1 cellular context compared by ENCODE assay signal in the genomic region with DNA sequence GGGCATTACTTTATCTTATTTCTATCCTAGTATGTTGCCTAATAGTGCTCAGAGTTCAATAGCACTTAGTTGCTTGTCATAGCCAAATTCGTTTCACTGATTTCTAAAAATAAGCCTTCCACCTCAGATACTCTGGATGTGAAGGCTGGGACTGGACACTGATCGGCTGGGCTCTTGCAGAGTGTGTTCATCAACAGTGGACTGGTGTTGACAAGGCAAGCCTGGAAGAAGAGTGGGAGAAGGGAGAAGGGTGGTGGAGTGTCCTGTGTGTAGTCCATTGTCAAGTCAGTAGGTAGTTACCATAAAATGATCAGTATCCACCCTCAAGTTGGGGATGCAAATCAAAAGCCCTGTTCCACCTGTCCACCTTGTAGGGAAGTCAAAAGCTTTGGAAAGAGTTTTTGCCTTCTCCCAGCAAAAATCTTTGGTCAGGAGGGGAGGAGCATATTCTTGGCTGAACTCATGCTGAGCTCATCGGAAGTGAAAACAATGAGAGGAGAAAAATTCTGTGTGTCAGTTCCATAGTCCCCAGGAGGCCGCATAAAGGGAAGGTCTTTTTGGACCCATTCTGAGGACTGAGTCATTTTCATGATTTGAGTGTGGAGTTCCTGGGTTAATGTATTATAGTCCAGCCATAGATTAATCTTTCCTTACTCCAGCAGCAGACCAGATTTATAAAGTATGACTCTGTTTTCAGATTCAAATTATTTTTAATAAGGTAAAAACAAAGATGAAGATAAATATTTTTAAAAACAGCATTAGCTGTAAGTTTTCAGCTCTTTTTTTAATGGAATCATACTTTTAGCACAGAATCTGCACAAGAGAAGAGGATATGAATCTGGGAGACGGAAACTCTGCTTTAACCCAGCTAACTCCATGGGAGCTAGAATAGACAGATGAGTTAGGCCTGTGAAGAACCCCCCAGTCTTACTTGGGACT.
TF ChIP-seq lines count a peak whose summit lies in the region.

No MANE protein-coding gene starts in this region.

TF ChIP-seq in HEK293, 187 proteins besides CTCF, POLR2A, EP300 and RAD21 (continued from another document):
- no peak for TF ChIP-seq GLI2 (tag by site-specific recombination; IDR thresholded peaks at IDR 0.05; ENCODE audit: borderline replicate concordance, low read depth)
- no peak for TF ChIP-seq ZBTB7A (tag by site-specific recombination; IDR thresholded peaks at IDR 0.05; ENCODE audit: low read depth)
- TF ChIP-seq, protein P1, sequence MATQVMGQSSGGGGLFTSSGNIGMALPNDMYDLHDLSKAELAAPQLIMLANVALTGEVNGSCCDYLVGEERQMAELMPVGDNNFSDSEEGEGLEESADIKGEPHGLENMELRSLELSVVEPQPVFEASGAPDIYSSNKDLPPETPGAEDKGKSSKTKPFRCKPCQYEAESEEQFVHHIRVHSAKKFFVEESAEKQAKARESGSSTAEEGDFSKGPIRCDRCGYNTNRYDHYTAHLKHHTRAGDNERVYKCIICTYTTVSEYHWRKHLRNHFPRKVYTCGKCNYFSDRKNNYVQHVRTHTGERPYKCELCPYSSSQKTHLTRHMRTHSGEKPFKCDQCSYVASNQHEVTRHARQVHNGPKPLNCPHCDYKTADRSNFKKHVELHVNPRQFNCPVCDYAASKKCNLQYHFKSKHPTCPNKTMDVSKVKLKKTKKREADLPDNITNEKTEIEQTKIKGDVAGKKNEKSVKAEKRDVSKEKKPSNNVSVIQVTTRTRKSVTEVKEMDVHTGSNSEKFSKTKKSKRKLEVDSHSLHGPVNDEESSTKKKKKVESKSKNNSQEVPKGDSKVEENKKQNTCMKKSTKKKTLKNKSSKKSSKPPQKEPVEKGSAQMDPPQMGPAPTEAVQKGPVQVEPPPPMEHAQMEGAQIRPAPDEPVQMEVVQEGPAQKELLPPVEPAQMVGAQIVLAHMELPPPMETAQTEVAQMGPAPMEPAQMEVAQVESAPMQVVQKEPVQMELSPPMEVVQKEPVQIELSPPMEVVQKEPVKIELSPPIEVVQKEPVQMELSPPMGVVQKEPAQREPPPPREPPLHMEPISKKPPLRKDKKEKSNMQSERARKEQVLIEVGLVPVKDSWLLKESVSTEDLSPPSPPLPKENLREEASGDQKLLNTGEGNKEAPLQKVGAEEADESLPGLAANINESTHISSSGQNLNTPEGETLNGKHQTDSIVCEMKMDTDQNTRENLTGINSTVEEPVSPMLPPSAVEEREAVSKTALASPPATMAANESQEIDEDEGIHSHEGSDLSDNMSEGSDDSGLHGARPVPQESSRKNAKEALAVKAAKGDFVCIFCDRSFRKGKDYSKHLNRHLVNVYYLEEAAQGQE (tag by site-specific recombination; IDR thresholded peaks at IDR 0.05), result no peak
- no peak for TF ChIP-seq WT1 (tag by site-specific recombination; IDR thresholded peaks at IDR 0.05)
- no peak for TF ChIP-seq ZSCAN18 (tag by site-specific recombination; IDR thresholded peaks at IDR 0.05)
- no peak for TF ChIP-seq ZNF202 (tag by site-specific recombination; IDR thresholded peaks at IDR 0.05; ENCODE audit: borderline replicate concordance)
- no peak for TF ChIP-seq ZNF473 (tag by site-specific recombination; IDR thresholded peaks at IDR 0.05)
- TF ChIP-seq ZIC2 (tag by site-specific recombination; IDR thresholded peaks at IDR 0.05), result peak; percentile 63
- peak; percentile 40; the same call in 1 of the 2 replicates for TF ChIP-seq ZBTB48 (tag by site-specific recombination; IDR thresholded peaks at IDR 0.05)
- no peak for TF ChIP-seq ZNF174 (tag by site-specific recombination; IDR thresholded peaks at IDR 0.05)
- 0 out of 2 replicates have a peak, but pooled peaks have one; percentile 58 for TF ChIP-seq ZNF24 (tag by site-specific recombination; IDR thresholded peaks at IDR 0.05)
- no peak for TF ChIP-seq KLF9 (tag by site-specific recombination; IDR thresholded peaks at IDR 0.05; ENCODE audit: low read depth)
- no peak for TF ChIP-seq ZNF311 (tag by site-specific recombination; IDR thresholded peaks at IDR 0.05; ENCODE audit: borderline replicate concordance)
- peak; percentile 79 for TF ChIP-seq ZBTB17 (tag by site-specific recombination; IDR thresholded peaks at IDR 0.05)
- TF ChIP-seq ZNF146 (tag by site-specific recombination; IDR thresholded peaks at IDR 0.05), result no peak
- no peak for TF ChIP-seq TCF7L2 (IDR thresholded peaks at IDR 0.05; ENCODE audit: borderline replicate concordance, low read depth, low read length)
- TF ChIP-seq ZNF423 (tag by site-specific recombination; IDR thresholded peaks at IDR 0.05), result no peak
